15 cellular contexts compared by ENCODE assay signal in the genomic region with DNA sequence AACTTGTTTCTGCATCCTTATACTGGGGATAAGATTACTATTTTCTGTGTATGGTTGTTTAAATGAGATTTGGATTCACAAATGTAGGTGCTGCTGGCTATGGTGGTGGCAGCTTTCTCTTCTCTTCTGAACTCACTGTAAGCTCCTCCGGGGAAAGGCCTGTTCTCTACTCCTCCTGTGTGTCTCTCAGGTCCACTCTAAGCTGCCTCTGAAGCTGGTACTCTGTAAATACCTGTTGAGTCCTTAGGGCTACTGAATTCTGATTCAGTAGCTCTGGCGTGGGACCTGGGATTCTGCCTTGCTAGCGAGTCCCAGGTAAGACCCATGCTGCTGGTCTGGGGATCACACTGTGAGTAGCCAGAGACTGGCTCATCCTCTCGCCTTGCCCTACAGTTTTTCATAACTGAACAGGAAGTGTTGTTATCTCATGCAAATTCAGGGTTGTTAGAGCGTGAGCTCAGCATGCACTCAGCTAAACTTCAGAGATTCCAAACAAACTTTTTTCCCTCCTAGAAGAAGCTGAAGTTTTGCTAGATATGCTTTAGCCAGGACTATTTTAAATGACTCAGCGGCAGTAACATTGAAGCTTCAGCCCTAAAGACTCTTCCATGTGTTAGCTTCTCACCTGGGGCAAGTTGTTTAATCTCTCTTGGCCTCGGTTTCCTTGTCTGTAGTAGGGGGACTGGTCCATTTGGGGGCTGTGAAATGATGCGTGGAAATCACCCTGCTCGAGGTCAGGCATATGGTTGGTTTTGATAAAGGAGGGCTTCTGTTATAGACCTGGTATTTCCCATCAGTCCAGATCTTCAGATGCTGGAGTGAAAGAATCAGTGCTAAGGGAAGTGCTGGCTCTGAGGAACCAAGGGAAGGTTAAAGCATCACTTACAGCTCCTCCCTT.
DNase-seq lines count a peak whose midpoint lies in the region; ATAC-seq and TF ChIP-seq lines count a peak whose summit lies in the region.
"Had no signal": no experiment of that assay in that cellular context is flagged by ENCODE, and none has a peak within 500 bp of the region (broad histone marks: within the 10 kb centered on the region; RNA-seq: fewer than 3 reads in every experiment).

No MANE protein-coding gene starts in this region.

- no peak overlapping the region for H3K27ac ChIP-seq in CD8-positive, alpha-beta T cell (ENCODE audit: low read depth, low read length)
- H3K27ac ChIP-seq: HL-60 had no signal

- H3K4me1 ChIP-seq in CD8-positive, alpha-beta T cell (ENCODE audit: insufficient read depth, low read length): no peaks in the 10 kb centered on the region

- no peaks in the 10 kb centered on the region for H3K27me3 ChIP-seq in CD8-positive, alpha-beta T cell (ENCODE audit: insufficient read depth, low read length)

- peaks cover 22% of the 10 kb centered on the region for H3K4me1 Mint-ChIP-seq in type B pancreatic cell (ENCODE audit: unreplicated experiment)
- no peaks in the 10 kb centered on the region for H3K4me1 Mint-ChIP-seq in CD8-positive, alpha-beta T cell (ENCODE audit: low read depth)
- H3K4me1 Mint-ChIP-seq: natural killer cell had no signal

- no peaks in the 10 kb centered on the region for H3K27me3 Mint-ChIP-seq in type B pancreatic cell
- H3K27me3 Mint-ChIP-seq in CD8-positive, alpha-beta T cell (ENCODE audit: low read depth): peaks cover 9% of the 10 kb centered on the region

- TF ChIP-seq CTCF in choroid plexus epithelial cell (conservative IDR thresholded peaks at IDR 0.05; ENCODE audit: low read depth, low read length) (no peak), type B pancreatic cell (conservative IDR thresholded peaks at IDR 0.05) (no peak)
- no peak for TF ChIP-seq CTCF in CD8-positive, alpha-beta T cell (IDR thresholded peaks at IDR 0.05)

- peaks cover 5% of the 10 kb centered on the region for H3K9me3 Mint-ChIP-seq in type B pancreatic cell
- no peaks in the 10 kb centered on the region for H3K9me3 Mint-ChIP-seq in CD8-positive, alpha-beta T cell
- H3K9me3 Mint-ChIP-seq: natural killer cell had no signal

- DNase-seq in choroid plexus epithelial cell (ENCODE audit: low read depth): peak; percentile 67
- no peak for DNase-seq in type B pancreatic cell (ENCODE audit: extremely low spot score, unreplicated experiment)
- no peak for DNase-seq in stimulated activated CD4-positive, alpha-beta T cell treated with anti-CD3 and anti-CD28 coated beads, Interleukin-4, amount 100 ng/mL, for 4 hours
- no peak for DNase-seq in CD8-positive, alpha-beta T cell
- no peak for DNase-seq in stimulated activated naive CD4-positive, alpha-beta T cell (lab: John Stamatoyannopoulos, UW)
- DNase-seq: activated CD4-positive, CD25-positive, alpha-beta regulatory T cell treated with anti-CD3 and anti-CD28 coated beads, Interleukin-2, amount 50 U/mL, for 72 hours; activated naive CD4-positive, alpha-beta T cell treated with anti-CD3 and anti-CD28 coated beads, Interleukin-2, amount 50 U/mL, for 16 hours; DMS153; natural killer cell; NCI-H1417; RPMI8226 had no signal

- CTCF ChIA-PET in CD8-positive, alpha-beta T cell (lab: Charles Lee): interaction anchor here (1.0 kb wide), 1 partner anchor 12 kb away, joined by 3 read pairs; no protein-coding TSS in a partner anchor

- peak overlapping the region; percentile 78 for H3K27ac Mint-ChIP-seq in type B pancreatic cell
- no peak overlapping the region for H3K27ac Mint-ChIP-seq in CD8-positive, alpha-beta T cell
- H3K27ac Mint-ChIP-seq: natural killer cell had no signal

- no peaks in the 10 kb centered on the region for H3K9me3 ChIP-seq in CD8-positive, alpha-beta T cell (ENCODE audit: low read length)

- no peak overlapping the region for H3K4me3 Mint-ChIP-seq in type B pancreatic cell
- no peak overlapping the region for H3K4me3 Mint-ChIP-seq in CD8-positive, alpha-beta T cell
- H3K4me3 Mint-ChIP-seq: natural killer cell had no signal

- POLR2A ChIA-PET in CD8-positive, alpha-beta T cell (lab: Charles Lee): no interaction called here

- ATAC-seq in GM19324 (IDR thresholded peaks at IDR 0.05; ENCODE audit: low FRiP score, unreplicated experiment): peak; percentile 73
- ATAC-seq in HG03342 (IDR thresholded peaks at IDR 0.05; ENCODE audit: unreplicated experiment): peak; percentile 57
- ATAC-seq in HG03097 (IDR thresholded peaks at IDR 0.05; ENCODE audit: low FRiP score, unreplicated experiment): no peak
- no peak for ATAC-seq in CD8-positive, alpha-beta T cell
- ATAC-seq: natural killer cell had no signal

- no peak overlapping the region for H3K4me3 ChIP-seq in choroid plexus epithelial cell (ENCODE audit: low read depth, low read length)
- H3K4me3 ChIP-seq in CD8-positive, alpha-beta T cell (ENCODE audit: low read depth, low read length): no peak overlapping the region

- peaks cover 4% of the 10 kb centered on the region for H3K36me3 Mint-ChIP-seq in type B pancreatic cell
- H3K36me3 Mint-ChIP-seq in CD8-positive, alpha-beta T cell: no peaks in the 10 kb centered on the region
- H3K36me3 Mint-ChIP-seq: natural killer cell had no signal

- intact Hi-C loops in CD8-positive, alpha-beta T cell (cut with DNase I, micrococcal nuclease): no loop called here

- H3K36me3 ChIP-seq in CD8-positive, alpha-beta T cell (ENCODE audit: insufficient read depth, low read length): no peaks in the 10 kb centered on the region

Comparison
In these comparisons a context has a peak if more than half of its experiments do, and no peak if none do; other contexts are left out.
1. ATAC-seq: peak in GM19324 (single experiment) and HG03342 (single experiment); none in HG03097 (single experiment) and CD8-positive, alpha-beta T cell (single experiment).